18 cellular contexts compared by ENCODE assay signal in genomic region chr5:139241139-139241538, GRCh38. TPM values are rescaled to one million over a fixed set of nuclear protein-coding genes. Genes with fewer than 3 reads are reported as not detected.
DNase-seq lines count a peak whose midpoint lies in the region; ATAC-seq and TF ChIP-seq lines count a peak whose summit lies in the region.
"Had no signal": no experiment of that assay in that cellular context is flagged by ENCODE, and none has a peak within 500 bp of the region (broad histone marks: within the 10 kb centered on the region; RNA-seq: fewer than 3 reads in every experiment).

No MANE protein-coding gene starts in this region.

- no peaks in the 10 kb centered on the region for H3K9me3 ChIP-seq in ectodermal cell (ENCODE audit: control insufficient read depth, low read length)
- H3K9me3 ChIP-seq in neural progenitor cell (ENCODE audit: low read depth), result no peaks in the 10 kb centered on the region
- no peaks in the 10 kb centered on the region for H3K9me3 ChIP-seq in MM.1S (replicated peaks; ENCODE audit: insufficient read depth, low read length)

- H3K36me3 ChIP-seq in ectodermal cell (ENCODE audit: control insufficient read depth, insufficient read depth, low read length), result no peaks in the 10 kb centered on the region
- no peaks in the 10 kb centered on the region for H3K36me3 ChIP-seq in neural progenitor cell
- no peaks in the 10 kb centered on the region for H3K36me3 ChIP-seq in MM.1S (replicated peaks; ENCODE audit: insufficient read depth, low read length)

- H3K27ac ChIP-seq in ectodermal cell (ENCODE audit: insufficient read depth, low read depth, low read length, poor library complexity, severe bottlenecking), result peak overlapping the region; percentile 16
- no peak overlapping the region for H3K27ac ChIP-seq in neural progenitor cell
- no peak overlapping the region for H3K27ac ChIP-seq in MM.1S (ENCODE audit: low read length)
- H3K27ac ChIP-seq: GM23248 had no signal

- H3K79me2 ChIP-seq in neural progenitor cell (ENCODE audit: low read depth) (no peaks in the 10 kb centered on the region), MM.1S (ENCODE audit: low read length) (no peaks in the 10 kb centered on the region)

- H3K4me2 ChIP-seq in neural progenitor cell (no peak overlapping the region), MM.1S (ENCODE audit: low read depth, low read length) (no peak overlapping the region)

- H4K20me1 ChIP-seq in neural progenitor cell (ENCODE audit: low read depth), result no peaks in the 10 kb centered on the region
- no peaks in the 10 kb centered on the region for H4K20me1 ChIP-seq in MM.1S (ENCODE audit: insufficient read depth, low read length)

- H3K27me3 ChIP-seq in ectodermal cell (ENCODE audit: control insufficient read depth, insufficient read depth, low read length, poor library complexity, severe bottlenecking) (no peaks in the 10 kb centered on the region), neural progenitor cell (no peaks in the 10 kb centered on the region), MM.1S (replicated peaks; ENCODE audit: insufficient read depth, low read length) (no peaks in the 10 kb centered on the region)

- H3K27ac Mint-ChIP-seq in neural progenitor cell (peak overlapping the region; percentile 62), nephron progenitor cell (no peak overlapping the region)

- H3K4me3 ChIP-seq in ectodermal cell (ENCODE audit: insufficient read depth, low read depth, low read length) (no peak overlapping the region), neural progenitor cell (no peak overlapping the region), MM.1S (ENCODE audit: low read length) (no peak overlapping the region)
- H3K4me3 ChIP-seq: GM12878, GM23248 had no signal

- WGBS in ectodermal cell, 2 experiments, result 74 to 94% methylated on average over 3 to 4 of the region's 4 CpGs

- H3K9ac ChIP-seq in neural progenitor cell (no peak overlapping the region), MM.1S (ENCODE audit: low read length) (no peak overlapping the region)
- H3K9ac ChIP-seq: GM23248 had no signal

- H2AFZ ChIP-seq in neural progenitor cell (replicated peaks) (no peak overlapping the region), MM.1S (ENCODE audit: low read length) (no peak overlapping the region)
- H2AFZ ChIP-seq: GM23248 had no signal

- no peaks in the 10 kb centered on the region for H3F3A ChIP-seq in neural progenitor cell (ENCODE audit: low read depth)
- no peaks in the 10 kb centered on the region for H3F3A ChIP-seq in MM.1S (ENCODE audit: insufficient read depth, low read length)

- ATAC-seq in HG02840 (IDR thresholded peaks at IDR 0.05; ENCODE audit: low FRiP score, unreplicated experiment), result no peak
- ATAC-seq: GM12878 had no signal

- H3K4me1 ChIP-seq in ectodermal cell (ENCODE audit: control insufficient read depth, insufficient read depth, low read length) (peaks cover 4% of the 10 kb centered on the region), neural progenitor cell (peaks cover 8% of the 10 kb centered on the region), MM.1S (ENCODE audit: low read length) (no peaks in the 10 kb centered on the region)

- peaks cover 3% of the 10 kb centered on the region for H3K9me3 Mint-ChIP-seq in neural progenitor cell
- peaks cover 18% of the 10 kb centered on the region for H3K9me3 Mint-ChIP-seq in nephron progenitor cell

- H3K4me1 Mint-ChIP-seq in neural progenitor cell, result peaks cover 18% of the 10 kb centered on the region
- peaks cover 8% of the 10 kb centered on the region for H3K4me1 Mint-ChIP-seq in nephron progenitor cell

- H3K4me3 Mint-ChIP-seq in neural progenitor cell (no peak overlapping the region), nephron progenitor cell (no peak overlapping the region)
- H3K4me3 Mint-ChIP-seq: CD4-positive, alpha-beta memory T cell had no signal

- H3K27me3 Mint-ChIP-seq in neural progenitor cell (ENCODE audit: insufficient read depth, low read depth) (peaks cover 2% of the 10 kb centered on the region), nephron progenitor cell (ENCODE audit: low read depth, poor library complexity) (peaks cover 8% of the 10 kb centered on the region)

- H3K9me2 ChIP-seq in MM.1S (replicated peaks; ENCODE audit: insufficient read depth, low read length), result no peaks in the 10 kb centered on the region

- TF ChIP-seq CTCF in neural progenitor cell (IDR thresholded peaks at IDR 0.05) (no peak), MM.1S (IDR thresholded peaks at IDR 0.05; ENCODE audit: low read length) (no peak), nephron progenitor cell (IDR thresholded peaks at IDR 0.05) (no peak)

- H3K36me3 Mint-ChIP-seq in neural progenitor cell, result no peaks in the 10 kb centered on the region
- H3K36me3 Mint-ChIP-seq in nephron progenitor cell (ENCODE audit: low read depth), result no peaks in the 10 kb centered on the region
- H3K36me3 Mint-ChIP-seq: CD4-positive, alpha-beta memory T cell had no signal

- DNase-seq in NCI-H82 (lab: John Stamatoyannopoulos, UW) (peak; percentile 95), neural progenitor cell (ENCODE audit: low spot score) (no peak), MM.1S (no peak), nephron progenitor cell (no peak)
- DNase-seq: C1 segment of cervical spinal cord; Calu3; CD4-positive, alpha-beta memory T cell; COR-L47; DMS 273 treated with DMSO at 0.1 percent for 48 hours; DMS79; EL; GDM1; GM23248; H7; HCEC 1CT had no signal

RNA-seq across cellular contexts. Expression of gene SIL1, which starts 43.0 kb away (rescaled TPM):
- polyA plus RNA-seq in ectodermal cell (2013, experiment 1 of 4), result 12.5 TPM
- polyA plus RNA-seq in ectodermal cell (2013, experiment 2 of 4), result 10.3 TPM
- 10.2 TPM for polyA plus RNA-seq in ectodermal cell (2013, experiment 3 of 4)
- polyA plus RNA-seq in ectodermal cell (2013, experiment 4 of 4), result 11.1 TPM
- total RNA-seq in neural progenitor cell (ENCODE audit: low replicate concordance), result 5.5 and 9.7 TPM in 2 replicates

RNA-seq across cellular contexts. Expression of gene MATR3, which starts 52.4 kb away (rescaled TPM):
- polyA plus RNA-seq in ectodermal cell (2013, experiment 1 of 4), result 611 TPM
- polyA plus RNA-seq in ectodermal cell (2013, experiment 2 of 4), result 587 TPM
- polyA plus RNA-seq in ectodermal cell (2013, experiment 3 of 4), result 499 TPM
- polyA plus RNA-seq in ectodermal cell (2013, experiment 4 of 4), result 518 TPM
- 680 and 1,185 TPM in 2 replicates for total RNA-seq in neural progenitor cell (ENCODE audit: low replicate concordance)
